8 cellular contexts compared by ENCODE assay signal in genomic region chr1:42768172-42768571, GRCh38. TPM values are rescaled to one million over a fixed set of nuclear protein-coding genes. Genes with fewer than 3 reads are reported as not detected.
DNase-seq lines count a peak whose midpoint lies in the region; TF ChIP-seq lines count a peak whose summit lies in the region.

No MANE protein-coding gene starts in this region.

- peaks cover 7% of the 10 kb centered on the region for H3F3A ChIP-seq in smooth muscle cell (ENCODE audit: low read depth)

- peaks cover 87% of the 10 kb centered on the region for H3K79me2 ChIP-seq in smooth muscle cell (ENCODE audit: low read depth)

- DNase-seq in HFF-Myc (ENCODE audit: extremely low read depth, low read depth) = no peak
- no peak for DNase-seq in smooth muscle cell (lab: John Stamatoyannopoulos, UW; ENCODE audit: unreplicated experiment)
- no peak for DNase-seq in NCI-H2196 (lab: John Stamatoyannopoulos, UW; ENCODE audit: unreplicated experiment)
- no peak for DNase-seq in kidney tubule cell (ENCODE audit: low spot score)
- no peak for DNase-seq in activated CD4-positive, alpha-beta T cell treated with anti-CD3 and anti-CD28 coated beads, Interleukin-2, amount 50 U/mL, for 48 hours
- DNase-seq in activated naive CD4-positive, alpha-beta T cell treated with anti-CD3 and anti-CD28 coated beads, Interleukin-2, amount 50 U/mL, for 16 hours = no peak

- H3K4me3 ChIP-seq in HFF-Myc (replicated peaks; ENCODE audit: low read depth, low read length) (peak overlapping the region; percentile 93), WI38 (ENCODE audit: low read depth, low read length) (peak overlapping the region; percentile 79), iPS-11a (ENCODE audit: low read depth, low read length) (peak overlapping the region; percentile 94), smooth muscle cell (peak overlapping the region; percentile 79)

- 83% methylated on average over 2 of the region's 2 CpGs for WGBS in smooth muscle cell (ENCODE audit: low lambda C conversion rate)

- H3K4me2 ChIP-seq in smooth muscle cell = peak overlapping the region; percentile 92

- no peak overlapping the region for H2AFZ ChIP-seq in smooth muscle cell (ENCODE audit: low read depth)

- H3K27me3 ChIP-seq in smooth muscle cell (ENCODE audit: low read depth) = no peaks in the 10 kb centered on the region

- TF ChIP-seq CTCF in HFF-Myc (IDR thresholded peaks at IDR 0.05; ENCODE audit: low read depth, low read length, missing control alignments) = no peak
- no peak for TF ChIP-seq CTCF in WI38 (IDR thresholded peaks at IDR 0.05; ENCODE audit: low read depth, low read length)
- no peak for TF ChIP-seq CTCF in smooth muscle cell (IDR thresholded peaks at IDR 0.05; ENCODE audit: borderline replicate concordance, insufficient read depth, poor library complexity, severe bottlenecking)

- no peak overlapping the region for H3K27ac ChIP-seq in smooth muscle cell (ENCODE audit: low read depth)

- H3K36me3 ChIP-seq in smooth muscle cell (ENCODE audit: low read depth) = no peaks in the 10 kb centered on the region

- peaks cover 9% of the 10 kb centered on the region for H3K4me1 ChIP-seq in smooth muscle cell (ENCODE audit: low read depth)

- H4K20me1 ChIP-seq in smooth muscle cell (ENCODE audit: low read depth) = peaks cover 46% of the 10 kb centered on the region

- H3K9ac ChIP-seq in smooth muscle cell (ENCODE audit: low read depth) = peak overlapping the region; percentile 79

- H3K9me3 ChIP-seq in smooth muscle cell (replicated peaks; ENCODE audit: low read depth) = no peaks in the 10 kb centered on the region

RNA-seq across cellular contexts. Expression of gene C1orf50, which starts 1.1 kb away (rescaled TPM):
- 1.8 and 7.3 TPM in 2 replicates for total RNA-seq in smooth muscle cell
- 9.7 and 11.5 TPM in 2 replicates for polyA plus RNA-seq in smooth muscle cell

RNA-seq across cellular contexts. Expression of gene P3H1, which starts 1.3 kb away (rescaled TPM):
- 256 and 273 TPM in 2 replicates for total RNA-seq in smooth muscle cell
- 336 and 535 TPM in 2 replicates for polyA plus RNA-seq in smooth muscle cell

RNA-seq across cellular contexts. Expression of gene TMEM269, which starts 16.6 kb away (rescaled TPM):
- total RNA-seq in smooth muscle cell = 0.09 and 0.36 TPM in 2 replicates
- polyA plus RNA-seq in smooth muscle cell = 0.09 and 0.15 TPM in 2 replicates

RNA-seq across cellular contexts. Expression of gene CLDN19, which starts 28.1 kb away (rescaled TPM):
- total RNA-seq in smooth muscle cell = 0.67 and 1.0 TPM in 2 replicates
- polyA plus RNA-seq in smooth muscle cell = 2.4 and 2.9 TPM in 2 replicates

RNA-seq across cellular contexts. Expression of gene ERMAP, which starts 48.8 kb away (rescaled TPM):
- 5.1 and 11.8 TPM in 2 replicates for total RNA-seq in smooth muscle cell
- 4.1 and 4.6 TPM in 2 replicates for polyA plus RNA-seq in smooth muscle cell
